10 cellular contexts compared by ENCODE assay signal in the genomic region with DNA sequence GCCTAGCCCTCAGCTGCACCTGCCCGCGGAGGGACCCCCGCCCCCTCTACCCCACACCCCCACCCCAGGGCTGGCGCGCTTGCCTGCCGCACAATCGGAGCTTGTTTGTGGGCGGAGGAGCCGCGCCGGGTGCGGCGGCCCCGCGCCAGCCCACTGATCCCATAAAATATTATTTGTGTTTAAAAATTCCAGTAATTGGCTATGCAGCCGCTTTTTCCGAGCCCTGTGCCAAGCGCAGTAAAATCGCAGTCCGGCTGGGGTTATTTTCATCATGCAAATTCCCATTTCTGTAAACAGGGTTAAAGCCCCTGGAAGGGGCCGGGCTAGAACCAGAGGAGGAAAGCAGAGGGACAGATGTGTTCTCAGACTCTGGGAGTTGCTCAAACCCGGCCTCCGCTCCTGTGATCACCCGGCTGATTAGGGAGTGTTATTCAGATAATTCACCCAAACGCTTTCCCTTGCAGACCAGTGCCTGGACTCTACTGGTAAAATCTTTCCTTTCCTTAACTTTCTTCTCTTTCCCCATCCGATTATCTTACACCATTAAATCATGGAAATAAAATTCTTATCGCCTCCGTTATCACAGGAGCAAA.
DNase-seq lines count a peak whose midpoint lies in the region; ATAC-seq, FAIRE-seq and TF ChIP-seq lines count a peak whose summit lies in the region.
"Had no signal": no experiment of that assay in that cellular context is flagged by ENCODE, and none has a peak within 500 bp of the region (broad histone marks: within the 10 kb centered on the region; RNA-seq: fewer than 3 reads in every experiment).

No MANE protein-coding gene starts in this region.

- H3K4me1 Mint-ChIP-seq in T-helper 2 cell treated with Interferon-gamma antibody and Interleukin-4, amounts not matched to agents 5 μg/mL and 100 μg/mL, for 36 hours (ENCODE audit: low read depth), result peaks cover 4% of the 10 kb centered on the region

- no peak overlapping the region for H3K27ac Mint-ChIP-seq in T-helper 2 cell treated with Interferon-gamma antibody and Interleukin-4, amounts not matched to agents 5 μg/mL and 100 μg/mL, for 36 hours

- no peaks in the 10 kb centered on the region for H3K36me3 ChIP-seq in BLaER1 treated with 17β-estradiol and CSF1 and Interleukin-3, amounts not matched to agents 10 nM and 100 nM
- H3K36me3 ChIP-seq in neuron (ENCODE audit: insufficient read depth, low read length), result no peaks in the 10 kb centered on the region

- no peak for TF ChIP-seq CTCF in foreskin keratinocyte (conservative IDR thresholded peaks at IDR 0.05)
- TF ChIP-seq CTCF in RWPE1 (conservative IDR thresholded peaks at IDR 0.05; ENCODE audit: low read depth), result no peak

- H3K4me2 ChIP-seq in BLaER1 treated with 17β-estradiol and CSF1 and Interleukin-3, amounts not matched to agents 10 nM and 100 nM, result peak overlapping the region; percentile 85 to 98 (median 94)

- no peaks in the 10 kb centered on the region for H3K9me3 Mint-ChIP-seq in T-helper 2 cell treated with Interferon-gamma antibody and Interleukin-4, amounts not matched to agents 5 μg/mL and 100 μg/mL, for 36 hours

- H3K9ac ChIP-seq in BLaER1 treated with 17β-estradiol and CSF1 and Interleukin-3, amounts not matched to agents 10 nM and 100 nM, result peak overlapping the region in 3 of 11 experiments; percentile 62 to 70 (median 65); a peak in 4 of 22 replicates

- CTCF ChIA-PET in RWPE1 (lab: Yijun Ruan, JAX), result no interaction called here

- peak; percentile 23 for FAIRE-seq in endometrium (lab: Jason Lieb, UNC)
- FAIRE-seq: frontal cortex had no signal

- H3K4me1 ChIP-seq in BLaER1 treated with 17β-estradiol and CSF1 and Interleukin-3, amounts not matched to agents 10 nM and 100 nM, result peaks cover 47 to 74% (median 59%) of the 10 kb centered on the region in 10 experiments
- peaks cover 6% of the 10 kb centered on the region for H3K4me1 ChIP-seq in neuron (ENCODE audit: insufficient read depth, low read length)
- H3K4me1 ChIP-seq in foreskin keratinocyte, result no peaks in the 10 kb centered on the region

- peaks cover 37% of the 10 kb centered on the region for H3K27me3 Mint-ChIP-seq in T-helper 2 cell treated with Interferon-gamma antibody and Interleukin-4, amounts not matched to agents 5 μg/mL and 100 μg/mL, for 36 hours (ENCODE audit: low read depth)

- peak; percentile 76 for DNase-seq in NCI-H1048 (lab: John Stamatoyannopoulos, UW)
- DNase-seq in GOT3 (lab: John Stamatoyannopoulos, UW), result no peak
- no peak for DNase-seq in T-helper 2 cell treated with Interferon-gamma antibody and Interleukin-4, amounts not matched to agents 5 μg/mL and 100 μg/mL, for 36 hours (ENCODE audit: low spot score)
- no peak for DNase-seq in foreskin keratinocyte
- DNase-seq in RWPE1 (ENCODE audit: low spot score), result no peak

- no peak overlapping the region; a peak in 1 of 22 replicates for H3K27ac ChIP-seq in BLaER1 treated with 17β-estradiol and CSF1 and Interleukin-3, amounts not matched to agents 10 nM and 100 nM
- H3K27ac ChIP-seq in foreskin keratinocyte (no peak overlapping the region), RWPE1 (no peak overlapping the region)
- H3K27ac ChIP-seq: SK-N-MC had no signal

- peak overlapping the region; percentile 45 to 71 (median 56); a peak in 19 of 20 replicates for H3K4me3 ChIP-seq in BLaER1 treated with 17β-estradiol and CSF1 and Interleukin-3, amounts not matched to agents 10 nM and 100 nM
- H3K4me3 ChIP-seq in neuron (ENCODE audit: low read length), result peak overlapping the region; percentile 6
- H3K4me3 ChIP-seq: SK-N-MC had no signal

- peak overlapping the region; percentile 22 for H2AFZ ChIP-seq in neuron (ENCODE audit: low read depth, low read length)

- no peak overlapping the region for H3K4me3 Mint-ChIP-seq in T-helper 2 cell treated with Interferon-gamma antibody and Interleukin-4, amounts not matched to agents 5 μg/mL and 100 μg/mL, for 36 hours

- H3K9me3 ChIP-seq in BLaER1 treated with 17β-estradiol and CSF1 and Interleukin-3, amounts not matched to agents 10 nM and 100 nM (replicated peaks in 1 of 11), result no peaks in the 10 kb centered on the region
- no peaks in the 10 kb centered on the region for H3K9me3 ChIP-seq in neuron (ENCODE audit: low read length)

- POLR2A ChIA-PET in RWPE1 (lab: Yijun Ruan, JAX; ENCODE audit: low non-redundant PET), result no interaction called here

- H3K27me3 ChIP-seq in BLaER1 treated with 17β-estradiol and CSF1 and Interleukin-3, amounts not matched to agents 10 nM and 100 nM, result peaks cover 58 to 74% (median 65%) of the 10 kb centered on the region in 11 experiments
- H3K27me3 ChIP-seq in neuron (ENCODE audit: insufficient read depth, low read length), result peaks cover 65% of the 10 kb centered on the region
- H3K27me3 ChIP-seq in foreskin keratinocyte, result peaks cover 67% of the 10 kb centered on the region

- H4K20me1 ChIP-seq in BLaER1 treated with 17β-estradiol and CSF1 and Interleukin-3, amounts not matched to agents 10 nM and 100 nM, result peaks cover 0 to 29% (median 0%) of the 10 kb centered on the region in 11 experiments; a peak in 8 of 22 replicates

- no peak for ATAC-seq in foreskin keratinocyte

- no peaks in the 10 kb centered on the region for H3K36me3 Mint-ChIP-seq in T-helper 2 cell treated with Interferon-gamma antibody and Interleukin-4, amounts not matched to agents 5 μg/mL and 100 μg/mL, for 36 hours (ENCODE audit: low read depth)
